13 cellular contexts compared by ENCODE assay signal in genomic region chr17:8632087-8632486, GRCh38. TPM values are rescaled to one million over a fixed set of nuclear protein-coding genes. Genes with fewer than 3 reads are reported as not detected.
DNase-seq lines count a peak whose midpoint lies in the region; ATAC-seq and TF ChIP-seq lines count a peak whose summit lies in the region.
"Had no signal": no experiment of that assay in that cellular context is flagged by ENCODE, and none has a peak within 500 bp of the region (broad histone marks: within the 10 kb centered on the region; RNA-seq: fewer than 3 reads in every experiment).

No MANE protein-coding gene starts in this region.

- H2AFZ ChIP-seq in SK-N-SH (ENCODE audit: low read depth) (peak overlapping the region; percentile 98), Karpas-422 (ENCODE audit: low read length) (no peak overlapping the region)

- H3K79me2 ChIP-seq in SK-N-SH (ENCODE audit: insufficient read depth) (peaks cover 33% of the 10 kb centered on the region), Karpas-422 (ENCODE audit: low read length) (no peaks in the 10 kb centered on the region)

- no peak overlapping the region for H3K4me3 ChIP-seq in SK-N-SH (ENCODE audit: low read depth in 2 of 2, low read length in 1 of 2)
- H3K4me3 ChIP-seq in thyroid gland (replicated peaks in 1 of 3), result no peak overlapping the region
- no peak overlapping the region for H3K4me3 ChIP-seq in Karpas-422 (ENCODE audit: low read length)

- POLR2A ChIA-PET in SK-N-SH (lab: Yijun Ruan, JAX), result no interaction called here

- no peak overlapping the region for H3K4me2 ChIP-seq in SK-N-SH
- H3K4me2 ChIP-seq in Karpas-422 (ENCODE audit: low read depth, low read length, poor library complexity, severe bottlenecking), result no peak overlapping the region

- H3K9me2 ChIP-seq in SK-N-SH (no peaks in the 10 kb centered on the region), Karpas-422 (replicated peaks; ENCODE audit: insufficient read depth, low read length) (no peaks in the 10 kb centered on the region)

- H3K9ac ChIP-seq in SK-N-SH (no peak overlapping the region; the same call in 1 of the 2 replicates), Karpas-422 (ENCODE audit: low read length) (no peak overlapping the region)

- no peaks in the 10 kb centered on the region for H3K36me3 ChIP-seq in SK-N-SH (replicated peaks in 1 of 2; ENCODE audit: control insufficient read depth in 1 of 2, insufficient read depth in 2 of 2, low read length in 1 of 2)
- no peaks in the 10 kb centered on the region for H3K36me3 ChIP-seq in thyroid gland
- no peaks in the 10 kb centered on the region for H3K36me3 ChIP-seq in Karpas-422 (ENCODE audit: insufficient read depth, low read length)
- H3K36me3 ChIP-seq: heart left ventricle, stomach had no signal

- no peak for ATAC-seq in SK-N-SH treated with all-trans-retinoic acid at 6 μM for 48 hours
- no peak for ATAC-seq in left lobe of liver
- no peak for ATAC-seq in HG02938 (IDR thresholded peaks at IDR 0.05; ENCODE audit: unreplicated experiment)
- no peak for ATAC-seq in stimulated activated effector memory CD8-positive, alpha-beta T cell treated with anti-CD3 and anti-CD28 coated beads, Interleukin-12 subunit alpha, Interleukin-12 subunit beta, amount 100 ng/mL, for 72 hours

- H3K9me3 Mint-ChIP-seq in stimulated activated effector memory CD8-positive, alpha-beta T cell treated with anti-CD3 and anti-CD28 coated beads, Interleukin-12 subunit alpha, Interleukin-12 subunit beta, amount 100 ng/mL, for 72 hours, result no peaks in the 10 kb centered on the region

- peaks cover 9% of the 10 kb centered on the region for H3K4me1 Mint-ChIP-seq in stimulated activated effector memory CD8-positive, alpha-beta T cell treated with anti-CD3 and anti-CD28 coated beads, Interleukin-12 subunit alpha, Interleukin-12 subunit beta, amount 100 ng/mL, for 72 hours

- H3K36me3 Mint-ChIP-seq in stimulated activated effector memory CD8-positive, alpha-beta T cell treated with anti-CD3 and anti-CD28 coated beads, Interleukin-12 subunit alpha, Interleukin-12 subunit beta, amount 100 ng/mL, for 72 hours, result no peaks in the 10 kb centered on the region

- intact Hi-C loops in thyroid gland (cut with DNase I), result no loop called here

- no peak for TF ChIP-seq EP300 in SK-N-SH (IDR thresholded peaks at IDR 0.05; ENCODE audit: borderline replicate concordance in 1 of 2, low read depth in 1 of 2, low read length in 1 of 2)

- H3K27ac ChIP-seq in SK-N-SH (ENCODE audit: low read depth in 2 of 2, low read length in 1 of 2) (no peak overlapping the region), VCaP (peak overlapping the region; percentile 90), thyroid gland (no peak overlapping the region), Karpas-422 (ENCODE audit: low read length) (no peak overlapping the region)

- CTCF ChIA-PET in SK-N-SH (lab: Yijun Ruan, JAX), result interaction anchor here (1.1 kb wide), 1 partner anchor 114 kb away, joined by 7 read pairs; no protein-coding TSS in a partner anchor

- H3K4me1 ChIP-seq in SK-N-SH (ENCODE audit: control insufficient read depth in 1 of 2, insufficient read depth in 2 of 2, low read depth in 1 of 2, low read length in 1 of 2) (peaks cover 10 to 13% of the 10 kb centered on the region in 2 experiments; a peak in 3 of 4 replicates), thyroid gland (peaks cover 0 to 13% of the 10 kb centered on the region in 2 donors), Karpas-422 (ENCODE audit: low read length) (no peaks in the 10 kb centered on the region)

- H3K9me3 ChIP-seq in SK-N-SH (no peaks in the 10 kb centered on the region), thyroid gland (no peaks in the 10 kb centered on the region), Karpas-422 (ENCODE audit: low read length) (no peaks in the 10 kb centered on the region)
- H3K9me3 ChIP-seq: heart left ventricle, stomach had no signal

- no peak overlapping the region for H3K4me3 Mint-ChIP-seq in stimulated activated effector memory CD8-positive, alpha-beta T cell treated with anti-CD3 and anti-CD28 coated beads, Interleukin-12 subunit alpha, Interleukin-12 subunit beta, amount 100 ng/mL, for 72 hours

- H3K27me3 ChIP-seq in SK-N-SH (ENCODE audit: insufficient read depth) (no peaks in the 10 kb centered on the region), thyroid gland (no peaks in the 10 kb centered on the region), Karpas-422 (ENCODE audit: low read length) (no peaks in the 10 kb centered on the region)

- no peak for TF ChIP-seq RAD21 in SK-N-SH (IDR thresholded peaks at IDR 0.05; ENCODE audit: low read length)

- no peak for DNase-seq in SK-N-SH
- peak; percentile 51 for DNase-seq in left lobe of liver (ENCODE audit: low spot score)
- peak; percentile 43 to 44 for DNase-seq in thyroid gland
- no peak for DNase-seq in Karpas-422
- no peak for DNase-seq in stimulated activated effector memory CD8-positive, alpha-beta T cell treated with anti-CD3 and anti-CD28 coated beads, Interleukin-12 subunit alpha, Interleukin-12 subunit beta, amount 100 ng/mL, for 72 hours (ENCODE audit: low spot score in 2 of 2)
- DNase-seq: activated T-cell treated with anti-CD3 and anti-CD28 coated beads, Interleukin-2, amount 50 U/mL, for 48 hours; GF-D8; NCI-H2029; stomach had no signal

- TF ChIP-seq POLR2A in thyroid gland (IDR thresholded peaks at IDR 0.05), result no peak

- TF ChIP-seq CTCF in SK-N-SH (IDR thresholded peaks at IDR 0.05), result no peak
- no peak for TF ChIP-seq CTCF in VCaP (conservative IDR thresholded peaks at IDR 0.05)
- TF ChIP-seq CTCF in thyroid gland (IDR thresholded peaks at IDR 0.05), result no peak

- WGBS in SK-N-SH (ENCODE audit: low lambda C conversion rate), result 62% methylated on average over 3 of the region's 3 CpGs
- 25 to 34% methylated on average over 3 of the region's 3 CpGs for WGBS in thyroid gland, 2 donors

- peaks cover 6% of the 10 kb centered on the region for H3F3A ChIP-seq in SK-N-SH (replicated peaks; ENCODE audit: insufficient read depth)

- H4K20me1 ChIP-seq in SK-N-SH (ENCODE audit: insufficient read depth) (peaks cover 8% of the 10 kb centered on the region), Karpas-422 (ENCODE audit: insufficient read depth, low read depth, low read length) (no peaks in the 10 kb centered on the region)

- H3K27ac Mint-ChIP-seq in stimulated activated effector memory CD8-positive, alpha-beta T cell treated with anti-CD3 and anti-CD28 coated beads, Interleukin-12 subunit alpha, Interleukin-12 subunit beta, amount 100 ng/mL, for 72 hours, result no peak overlapping the region

TF ChIP-seq in SK-N-SH, 30 proteins besides CTCF, POLR2A, EP300 and RAD21 (continues in another document):
- TF ChIP-seq, protein P1, sequence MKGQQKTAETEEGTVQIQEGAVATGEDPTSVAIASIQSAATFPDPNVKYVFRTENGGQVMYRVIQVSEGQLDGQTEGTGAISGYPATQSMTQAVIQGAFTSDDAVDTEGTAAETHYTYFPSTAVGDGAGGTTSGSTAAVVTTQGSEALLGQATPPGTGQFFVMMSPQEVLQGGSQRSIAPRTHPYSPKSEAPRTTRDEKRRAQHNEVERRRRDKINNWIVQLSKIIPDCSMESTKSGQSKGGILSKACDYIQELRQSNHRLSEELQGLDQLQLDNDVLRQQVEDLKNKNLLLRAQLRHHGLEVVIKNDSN (IDR thresholded peaks at IDR 0.05; ENCODE audit: borderline replicate concordance, low read depth), result no peak
- TF ChIP-seq ZBTB33 (IDR thresholded peaks at IDR 0.05; ENCODE audit: borderline replicate concordance, low read depth) (no peak), RCOR1 (IDR thresholded peaks at IDR 0.05; ENCODE audit: low read length) (no peak)

TF ChIP-seq in SK-N-SH treated with all-trans-retinoic acid at 6 μM for 48 hours, 23 proteins besides CTCF, POLR2A, EP300 and RAD21 (continues in another document):
- TF ChIP-seq ISL1 (CRISPR knock-in tag; IDR thresholded peaks at IDR 0.05) (no peak), ZNF70 (CRISPR knock-in tag; IDR thresholded peaks at IDR 0.05) (no peak), PPARA (CRISPR knock-in tag; IDR thresholded peaks at IDR 0.05; ENCODE audit: borderline replicate concordance) (no peak), OSR1 (CRISPR knock-in tag; IDR thresholded peaks at IDR 0.05) (no peak), ZNF8 (CRISPR knock-in tag; IDR thresholded peaks at IDR 0.05) (no peak), ZFP3 (CRISPR knock-in tag; IDR thresholded peaks at IDR 0.05) (no peak), TCF4 (CRISPR knock-in tag; IDR thresholded peaks at IDR 0.05; ENCODE audit: borderline replicate concordance) (no peak), CSDC2 (CRISPR knock-in tag; IDR thresholded peaks at IDR 0.05) (no peak), ZNF565 (CRISPR knock-in tag; conservative IDR thresholded peaks at IDR 0.05; ENCODE audit: low read depth) (no peak), ZC3H10 (CRISPR knock-in tag; IDR thresholded peaks at IDR 0.05) (no peak), ARNTL (CRISPR knock-in tag; IDR thresholded peaks at IDR 0.05; ENCODE audit: borderline replicate concordance, low read depth) (no peak)
- TF ChIP-seq, protein P2, sequence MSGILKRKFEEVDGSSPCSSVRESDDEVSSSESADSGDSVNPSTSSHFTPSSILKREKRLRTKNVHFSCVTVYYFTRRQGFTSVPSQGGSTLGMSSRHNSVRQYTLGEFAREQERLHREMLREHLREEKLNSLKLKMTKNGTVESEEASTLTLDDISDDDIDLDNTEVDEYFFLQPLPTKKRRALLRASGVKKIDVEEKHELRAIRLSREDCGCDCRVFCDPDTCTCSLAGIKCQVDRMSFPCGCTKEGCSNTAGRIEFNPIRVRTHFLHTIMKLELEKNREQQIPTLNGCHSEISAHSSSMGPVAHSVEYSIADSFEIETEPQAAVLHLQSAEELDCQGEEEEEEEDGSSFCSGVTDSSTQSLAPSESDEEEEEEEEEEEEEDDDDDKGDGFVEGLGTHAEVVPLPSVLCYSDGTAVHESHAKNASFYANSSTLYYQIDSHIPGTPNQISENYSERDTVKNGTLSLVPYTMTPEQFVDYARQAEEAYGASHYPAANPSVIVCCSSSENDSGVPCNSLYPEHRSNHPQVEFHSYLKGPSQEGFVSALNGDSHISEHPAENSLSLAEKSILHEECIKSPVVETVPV (CRISPR knock-in tag; IDR thresholded peaks at IDR 0.05), result no peak

RNA-seq across cellular contexts. Expression of gene MYH10, which starts 1.6 kb away (rescaled TPM):
- 58.3 and 64.2 TPM in 2 replicates for polyA plus RNA-seq in SK-N-SH (2012; rRNA removed)
- 29.7 and 42.0 TPM in 2 replicates for polyA plus RNA-seq in SK-N-SH (2012; cell fraction: cytosol; rRNA removed)
- polyA plus RNA-seq in SK-N-SH (2012; cell fraction: nucleus; rRNA removed), result 80.5 and 101 TPM in 2 replicates
- total RNA-seq in left lobe of liver (22.8 TPM), thyroid gland (10 to 100 TPM; 40.8 to 72.2 (median 44.2) TPM)
- not detected in 2 replicates for total RNA-seq in Karpas-422 (2014; rRNA removed; shearing (Covaris generic); ENCODE audit: low replicate concordance)

Comparison
In these comparisons a context has a peak if more than half of its experiments do, and no peak if none do; other contexts are left out.
1. DNase-seq: peak in left lobe of liver (single experiment) and thyroid gland (2 of 2); none in SK-N-SH (single experiment), Karpas-422 (single experiment) and stimulated activated effector memory CD8-positive, alpha-beta T cell treated with anti-CD3 and anti-CD28 coated beads, Interleukin-12 subunit alpha, Interleukin-12 subunit beta, amount 100 ng/mL, for 72 hours (0 of 2).
2. RNA of gene MYH10, which starts 1.6 kb away (total RNA-seq): 40.8 to 72.2 TPM in thyroid gland and 22.8 TPM in left lobe of liver (single experiment); not detected in Karpas-422; every median in the first group is over 10 times any median in the second.